Comparison of ENCODE assay signal across 14 cellular contexts in the genomic region with DNA sequence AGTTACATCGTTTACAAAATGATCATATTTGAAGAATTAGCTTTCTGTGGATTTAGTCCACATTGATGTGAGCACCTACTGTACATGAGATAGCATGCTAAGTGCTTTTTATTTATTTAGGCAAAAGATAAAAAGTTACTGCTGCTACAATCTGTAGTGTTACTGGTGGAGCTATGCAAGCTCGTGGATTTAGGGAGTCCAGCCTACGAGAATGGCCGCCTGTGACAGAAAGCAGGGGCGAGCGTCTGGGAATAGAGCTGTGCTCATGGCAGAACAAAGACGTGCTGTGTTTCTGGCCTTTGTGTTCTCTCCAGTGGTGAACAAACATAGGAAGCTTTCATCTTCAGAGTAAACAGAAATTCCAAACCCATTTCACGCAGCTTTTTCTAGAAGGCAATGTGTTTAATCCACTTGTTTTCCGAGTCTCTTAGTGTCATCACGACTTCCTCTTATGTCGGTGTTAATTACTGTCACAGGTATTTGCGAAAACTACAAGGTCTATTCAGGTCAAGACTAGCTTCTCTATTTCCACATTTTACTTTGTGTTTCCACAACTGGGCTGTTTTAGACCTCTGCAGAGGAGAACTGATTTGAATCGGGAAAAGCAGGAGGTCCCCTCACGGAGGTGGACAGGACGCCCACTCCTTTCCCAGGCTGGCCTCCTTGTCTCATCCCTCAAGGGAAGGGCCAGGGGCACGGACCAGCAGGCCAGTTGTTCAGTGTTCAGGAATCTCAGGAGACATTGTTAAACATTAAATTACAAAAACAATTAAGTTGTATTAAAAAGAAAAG.
DNase-seq lines count a peak whose midpoint lies in the region; ATAC-seq and TF ChIP-seq lines count a peak whose summit lies in the region.
"Had no signal": no experiment of that assay in that cellular context is flagged by ENCODE, and none has a peak within 500 bp of the region (broad histone marks: within the 10 kb centered on the region; RNA-seq: fewer than 3 reads in every experiment).

No MANE protein-coding gene starts in this region.

- no peak overlapping the region for H2AFZ ChIP-seq in MM.1S (ENCODE audit: low read length)

- H3K9me3 ChIP-seq in MM.1S (replicated peaks; ENCODE audit: insufficient read depth, low read length): no peaks in the 10 kb centered on the region

- no peak for TF ChIP-seq CTCF in endothelial cell (IDR thresholded peaks at IDR 0.05; ENCODE audit: unreplicated experiment)
- no peak for TF ChIP-seq CTCF in MM.1S (IDR thresholded peaks at IDR 0.05; ENCODE audit: low read length)

- peak overlapping the region; percentile 97 for H3K27ac Mint-ChIP-seq in endothelial cell (ENCODE audit: unreplicated experiment)
- H3K27ac Mint-ChIP-seq: activated naive CD4-positive, alpha-beta T cell treated with anti-CD3 and anti-CD28 coated beads for 36 hours; effector memory CD8-positive, alpha-beta T cell; stimulated activated effector memory CD8-positive, alpha-beta T cell treated with anti-CD3 and anti-CD28 coated beads, Interleukin-12 subunit alpha, Interleukin-12 subunit beta, amount 100 ng/mL, for 72 hours; T-helper 17 cell had no signal

- H3K27me3 Mint-ChIP-seq in endothelial cell (ENCODE audit: unreplicated experiment): peaks cover 7% of the 10 kb centered on the region
- H3K27me3 Mint-ChIP-seq: effector memory CD8-positive, alpha-beta T cell; T-helper 17 cell had no signal

- H3K4me3 ChIP-seq in MM.1S (ENCODE audit: low read length): no peak overlapping the region

- H3K36me3 ChIP-seq in MM.1S (replicated peaks; ENCODE audit: insufficient read depth, low read length): no peaks in the 10 kb centered on the region

- H3K4me1 Mint-ChIP-seq in endothelial cell (ENCODE audit: unreplicated experiment): peaks cover 46% of the 10 kb centered on the region

- H3K36me3 Mint-ChIP-seq in endothelial cell (ENCODE audit: low read depth, unreplicated experiment): peaks cover 12% of the 10 kb centered on the region
- H3K36me3 Mint-ChIP-seq: stimulated activated effector memory CD8-positive, alpha-beta T cell treated with anti-CD3 and anti-CD28 coated beads, Interleukin-12 subunit alpha, Interleukin-12 subunit beta, amount 100 ng/mL, for 72 hours had no signal

- no peak overlapping the region for H3K9ac ChIP-seq in MM.1S (ENCODE audit: low read length)
- H3K9ac ChIP-seq: KMS-11 had no signal

- no peaks in the 10 kb centered on the region for H3K4me1 ChIP-seq in MM.1S (ENCODE audit: low read length)

- no peak overlapping the region for H3K27ac ChIP-seq in MM.1S (ENCODE audit: low read length)
- H3K27ac ChIP-seq: KMS-11 had no signal

- H3K9me2 ChIP-seq in MM.1S (replicated peaks; ENCODE audit: insufficient read depth, low read length): no peaks in the 10 kb centered on the region

- no peak for ATAC-seq in HG03521 (IDR thresholded peaks at IDR 0.05; ENCODE audit: unreplicated experiment)
- ATAC-seq: effector memory CD8-positive, alpha-beta T cell; stimulated activated effector memory CD8-positive, alpha-beta T cell treated with anti-CD3 and anti-CD28 coated beads, Interleukin-12 subunit alpha, Interleukin-12 subunit beta, amount 100 ng/mL, for 72 hours; T-helper 17 cell had no signal

- H3K9me3 Mint-ChIP-seq in endothelial cell (ENCODE audit: unreplicated experiment): no peaks in the 10 kb centered on the region
- H3K9me3 Mint-ChIP-seq: activated naive CD4-positive, alpha-beta T cell treated with anti-CD3 and anti-CD28 coated beads for 36 hours; effector memory CD8-positive, alpha-beta T cell; stimulated activated effector memory CD8-positive, alpha-beta T cell treated with anti-CD3 and anti-CD28 coated beads, Interleukin-12 subunit alpha, Interleukin-12 subunit beta, amount 100 ng/mL, for 72 hours had no signal

- peak overlapping the region; percentile 79 for H3K4me3 Mint-ChIP-seq in endothelial cell (ENCODE audit: unreplicated experiment)
- H3K4me3 Mint-ChIP-seq: activated naive CD4-positive, alpha-beta T cell treated with anti-CD3 and anti-CD28 coated beads for 36 hours; effector memory CD8-positive, alpha-beta T cell; stimulated activated effector memory CD8-positive, alpha-beta T cell treated with anti-CD3 and anti-CD28 coated beads, Interleukin-12 subunit alpha, Interleukin-12 subunit beta, amount 100 ng/mL, for 72 hours; T-helper 17 cell had no signal

- no peaks in the 10 kb centered on the region for H3K27me3 ChIP-seq in MM.1S (replicated peaks; ENCODE audit: insufficient read depth, low read length)

- no peaks in the 10 kb centered on the region for H3F3A ChIP-seq in MM.1S (ENCODE audit: insufficient read depth, low read length)

- no peaks in the 10 kb centered on the region for H4K20me1 ChIP-seq in MM.1S (ENCODE audit: insufficient read depth, low read length)

- peaks cover 37% of the 10 kb centered on the region for H3K79me2 ChIP-seq in MM.1S (ENCODE audit: low read length)

- H3K4me2 ChIP-seq in MM.1S (ENCODE audit: low read depth, low read length): no peak overlapping the region
- H3K4me2 ChIP-seq: KMS-11 had no signal

- DNase-seq in DMS153 (lab: John Stamatoyannopoulos, UW): peak; percentile 60
- peak; percentile 80 for DNase-seq in NCI-H345 treated with DMSO at 0.1 percent for 48 hours (lab: John Stamatoyannopoulos, UW; ENCODE audit: unreplicated experiment)
- DNase-seq in endothelial cell (ENCODE audit: low spot score): no peak
- peak in 50 of 56 donors; percentile 19 to 90 (median 70) for DNase-seq in nucleus accumbens (lab: John Stamatoyannopoulos, UW)
- DNase-seq in NCI-H82 (lab: John Stamatoyannopoulos, UW): no peak
- DNase-seq in MM.1S: no peak
- DNase-seq in NCI-H1105 (lab: John Stamatoyannopoulos, UW): no peak
- DNase-seq: activated CD4-positive, alpha-beta T cell treated with anti-CD3 and anti-CD28 coated beads, Interleukin-2, amount 50 U/mL, for 48 hours; activated naive CD4-positive, alpha-beta T cell treated with anti-CD3 and anti-CD28 coated beads for 36 hours; effector memory CD8-positive, alpha-beta T cell; T-helper 17 cell had no signal

Comparison
In these comparisons a context has a peak if more than half of its experiments do, and no peak if none do; other contexts are left out.
1. DNase-seq: peak in DMS153 (single experiment), NCI-H345 treated with DMSO at 0.1 percent for 48 hours (single experiment) and nucleus accumbens (50 of 56); none in endothelial cell (single experiment), NCI-H82 (single experiment), MM.1S (single experiment) and NCI-H1105 (single experiment).